In the genomic region with DNA sequence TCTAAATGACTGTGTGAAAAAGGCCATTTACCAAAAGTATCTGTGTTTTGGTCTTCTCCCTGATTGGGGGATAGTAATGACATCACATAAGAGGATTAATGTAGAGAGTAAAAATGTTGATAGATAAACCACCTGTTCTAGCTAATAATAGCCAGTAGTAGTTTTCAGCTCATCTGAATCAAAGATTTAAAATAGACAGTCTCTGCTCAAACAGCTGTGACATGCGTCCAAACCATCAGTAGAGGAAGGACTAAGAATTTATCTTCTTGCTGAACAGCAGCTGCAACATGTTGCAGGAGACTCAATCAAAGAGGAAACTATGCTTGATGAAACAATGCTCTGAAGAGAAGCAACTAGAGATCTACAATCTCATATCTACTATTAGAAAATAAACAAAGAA, we compare ENCODE assay signal across 27 cellular contexts. TPM values are rescaled to one million over a fixed set of nuclear protein-coding genes. Genes with fewer than 3 reads are reported as not detected.
"Had no signal": no experiment of that assay in that cellular context is flagged by ENCODE, and none has a peak within 500 bp of the region (broad histone marks: within the 10 kb centered on the region; RNA-seq: fewer than 3 reads in every experiment).

No MANE protein-coding gene starts in this region.

- H3K36me3 ChIP-seq: ascending aorta had no signal

- DNase-seq: activated CD4-positive, alpha-beta memory T cell treated with anti-CD3 and anti-CD28 coated beads for 36 hours; activated CD4-positive, alpha-beta T cell treated with anti-CD3 and anti-CD28 coated beads, Interleukin-2, amount 10 ng/mL, durations not matched to agents 7 days and 5 days; activated CD4-positive, CD25-positive, alpha-beta regulatory T cell; activated CD8-positive, alpha-beta memory T cell treated with anti-CD3 and anti-CD28 coated beads for 24 hours; activated effector memory CD4-positive, alpha-beta T cell treated with anti-CD3 and anti-CD28 coated beads, Interleukin-2, amount 50 U/mL, for 16 hours; activated naive CD4-positive, alpha-beta T cell treated with Interleukin-2 at 50 U/mL for 16 hours; activated naive CD8-positive, alpha-beta T cell treated with anti-CD3 and anti-CD28 coated beads, Interleukin-2, amount 50 U/mL, for 24 hours; activated T-cell treated with anti-CD3 and anti-CD28 coated beads, Interleukin-2, amount 50 U/mL, for 4 hours; amniotic stem cell; Kasumi-1; KBM-7; NCI-H1092 treated with DMSO at 0.1 percent for 48 hours; NCI-H1417 treated with DMSO at 0.1 percent for 48 hours; NCI-H1694 treated with DMSO at 0.1 percent for 48 hours; NCI-H2029 treated with DMSO at 0.1 percent for 48 hours; NCI-H510A treated with DMSO at 0.1 percent for 48 hours; NCI-H69; PC-9; SIG-M5; T-cell; T-helper 2 cell; T1000 had no signal

- H3K4me1 ChIP-seq: ascending aorta had no signal

- H2AFZ ChIP-seq: PC-9 had no signal

- H3K27me3 ChIP-seq: ascending aorta had no signal

- H3K9me3 Mint-ChIP-seq: activated CD4-positive, alpha-beta T cell treated with anti-CD3 and anti-CD28 coated beads, Interleukin-2, amount 10 ng/mL, durations not matched to agents 7 days and 5 days; activated naive CD4-positive, alpha-beta T cell treated with anti-CD3 and anti-CD28 coated beads, Interleukin-2, amount 50 U/mL, for 72 hours; activated naive CD8-positive, alpha-beta T cell treated with anti-CD3 and anti-CD28 coated beads, Interleukin-2, amount 50 U/mL, for 24 hours; activated T-cell treated with anti-CD3 and anti-CD28 coated beads, Interleukin-2, amount 50 U/mL, for 4 hours; brain; central memory CD8-positive, alpha-beta T cell; T-cell had no signal

- H3K27ac ChIP-seq: ascending aorta, PC-9, VCaP had no signal

- H3K4me3 Mint-ChIP-seq: activated CD4-positive, alpha-beta memory T cell treated with anti-CD3 and anti-CD28 coated beads for 36 hours; activated CD4-positive, alpha-beta T cell treated with anti-CD3 and anti-CD28 coated beads, Interleukin-2, amount 10 ng/mL, durations not matched to agents 7 days and 5 days; activated naive CD8-positive, alpha-beta T cell treated with anti-CD3 and anti-CD28 coated beads, Interleukin-2, amount 50 U/mL, for 24 hours; activated T-cell treated with anti-CD3 and anti-CD28 coated beads, Interleukin-2, amount 50 U/mL, for 4 hours; brain; central memory CD8-positive, alpha-beta T cell; T-cell had no signal

- H3K27ac Mint-ChIP-seq: activated CD4-positive, alpha-beta memory T cell treated with anti-CD3 and anti-CD28 coated beads for 36 hours; activated CD4-positive, alpha-beta T cell treated with anti-CD3 and anti-CD28 coated beads, Interleukin-2, amount 10 ng/mL, durations not matched to agents 7 days and 5 days; activated naive CD4-positive, alpha-beta T cell treated with anti-CD3 and anti-CD28 coated beads, Interleukin-2, amount 50 U/mL, for 72 hours; activated naive CD8-positive, alpha-beta T cell treated with anti-CD3 and anti-CD28 coated beads, Interleukin-2, amount 50 U/mL, for 24 hours; brain; T-cell had no signal

- H3K27me3 Mint-ChIP-seq: activated CD4-positive, alpha-beta memory T cell treated with anti-CD3 and anti-CD28 coated beads for 36 hours; activated CD4-positive, alpha-beta T cell treated with anti-CD3 and anti-CD28 coated beads, Interleukin-2, amount 10 ng/mL, durations not matched to agents 7 days and 5 days; activated naive CD8-positive, alpha-beta T cell treated with anti-CD3 and anti-CD28 coated beads, Interleukin-2, amount 50 U/mL, for 24 hours; brain; central memory CD8-positive, alpha-beta T cell; T-cell had no signal

- H3K4me3 ChIP-seq: ascending aorta, PC-9 had no signal

- ATAC-seq: activated naive CD4-positive, alpha-beta T cell treated with anti-CD3 and anti-CD28 coated beads, Interleukin-2, amount 50 U/mL, for 72 hours; activated naive CD8-positive, alpha-beta T cell treated with anti-CD3 and anti-CD28 coated beads, Interleukin-2, amount 50 U/mL, for 24 hours; activated T-cell treated with anti-CD3 and anti-CD28 coated beads, Interleukin-2, amount 50 U/mL, for 4 hours; T-cell had no signal

- H3K4me1 Mint-ChIP-seq: activated CD4-positive, alpha-beta T cell treated with anti-CD3 and anti-CD28 coated beads, Interleukin-2, amount 10 ng/mL, durations not matched to agents 7 days and 5 days; activated naive CD8-positive, alpha-beta T cell treated with anti-CD3 and anti-CD28 coated beads, Interleukin-2, amount 50 U/mL, for 24 hours; brain; central memory CD8-positive, alpha-beta T cell; T-cell had no signal

- H3K9me3 ChIP-seq: ascending aorta had no signal

- H3K36me3 Mint-ChIP-seq: activated CD4-positive, alpha-beta memory T cell treated with anti-CD3 and anti-CD28 coated beads for 36 hours; activated naive CD4-positive, alpha-beta T cell treated with anti-CD3 and anti-CD28 coated beads, Interleukin-2, amount 50 U/mL, for 72 hours; brain; T-cell had no signal

- H3K4me2 ChIP-seq: PC-9 had no signal

RNA-seq across cellular contexts. Expression of gene TMPRSS15, which starts 21.4 kb away (rescaled TPM):
- total RNA-seq: activated CD4-positive, alpha-beta memory T cell treated with anti-CD3 and anti-CD28 coated beads for 36 hours; activated CD4-positive, alpha-beta T cell treated with anti-CD3 and anti-CD28 coated beads, Interleukin-2, amount 10 ng/mL, durations not matched to agents 7 days and 5 days; activated naive CD4-positive, alpha-beta T cell treated with anti-CD3 and anti-CD28 coated beads, Interleukin-2, amount 50 U/mL, for 72 hours; activated T-cell treated with anti-CD3 and anti-CD28 coated beads, Interleukin-2, amount 50 U/mL, for 4 hours; ascending aorta; PC-9; T-cell had no signal
